9 cellular contexts compared by ENCODE assay signal in genomic region chr6:157879873-157880254, GRCh38. TPM values are rescaled to one million over a fixed set of nuclear protein-coding genes. Genes with fewer than 3 reads are reported as not detected.
DNase-seq lines count a peak whose midpoint lies in the region; ATAC-seq and TF ChIP-seq lines count a peak whose summit lies in the region.
"Had no signal": no experiment of that assay in that cellular context is flagged by ENCODE, and none has a peak within 500 bp of the region (broad histone marks: within the 10 kb centered on the region; RNA-seq: fewer than 3 reads in every experiment).

No MANE protein-coding gene starts in this region.

- H3K36me3 Mint-ChIP-seq in activated T-cell treated with anti-CD3 and anti-CD28 coated beads, Interleukin-2, amount 50 U/mL, for 24 hours (ENCODE audit: low read depth): peaks cover 95% of the 10 kb centered on the region
- H3K36me3 Mint-ChIP-seq in T-cell: peaks cover 60% of the 10 kb centered on the region

- POLR2A ChIA-PET in T-cell (lab: Charles Lee): interaction anchor here in 1 of 2 donors (0.8 kb wide), 1 partner anchor 10 kb away, joined by 4 read pairs; no protein-coding TSS in a partner anchor

- H3K9me3 ChIP-seq in adrenal gland (replicated peaks in 1 of 3): no peaks in the 10 kb centered on the region

- CTCF ChIA-PET in T-cell (lab: Charles Lee): interaction anchor here in 1 of 2 donors (0.6 kb wide), 1 partner anchor 81 kb away, joined by 3 read pairs; no protein-coding TSS in a partner anchor

- H3K4me1 Mint-ChIP-seq in activated T-cell treated with anti-CD3 and anti-CD28 coated beads, Interleukin-2, amount 50 U/mL, for 24 hours (ENCODE audit: low read depth): peaks cover 79% of the 10 kb centered on the region
- peaks cover 68 to 76% (median 71%) of the 10 kb centered on the region in 3 donors for H3K4me1 Mint-ChIP-seq in T-cell

- H3K9me3 Mint-ChIP-seq in activated T-cell treated with anti-CD3 and anti-CD28 coated beads, Interleukin-2, amount 50 U/mL, for 24 hours: peaks cover 3% of the 10 kb centered on the region
- H3K9me3 Mint-ChIP-seq in T-cell: no peaks in the 10 kb centered on the region

- H3K27ac ChIP-seq in adrenal gland: no peak overlapping the region

- no peak overlapping the region for H3K4me3 Mint-ChIP-seq in activated T-cell treated with anti-CD3 and anti-CD28 coated beads, Interleukin-2, amount 50 U/mL, for 24 hours
- no peak overlapping the region for H3K4me3 Mint-ChIP-seq in T-cell

- peaks cover 0 to 28% of the 10 kb centered on the region in 2 donors for H3K36me3 ChIP-seq in adrenal gland (replicated peaks in 1 of 2)

- 90 to 99% (median 95%) methylated on average over 2 of the region's 2 CpGs for WGBS in adrenal gland, 4 donors

- intact Hi-C loops in sciatic nerve (cut with DNase I) (no loop called here), adrenal gland (cut with DNase I) (loop anchor here in 1 of 2 donors (10.0 kb wide), 1 partner anchor 55 kb away; the partner anchor contains the start of gene SNX9)

- no peaks in the 10 kb centered on the region for H3K27me3 Mint-ChIP-seq in activated T-cell treated with anti-CD3 and anti-CD28 coated beads, Interleukin-2, amount 50 U/mL, for 24 hours
- no peaks in the 10 kb centered on the region for H3K27me3 Mint-ChIP-seq in T-cell

- no peak for TF ChIP-seq POLR2A in adrenal gland (IDR thresholded peaks at IDR 0.05)

- H3K27me3 ChIP-seq in adrenal gland: no peaks in the 10 kb centered on the region

- peak; percentile 40 for ATAC-seq in HG02885 (IDR thresholded peaks at IDR 0.05; ENCODE audit: poor library complexity, unreplicated experiment)
- ATAC-seq in T-cell (replicated peaks in 1 of 4): no peak
- peak; percentile 52 for ATAC-seq in sciatic nerve
- no peak for ATAC-seq in esophagus mucosa

- no peak for TF ChIP-seq CTCF in adrenal gland (IDR thresholded peaks at IDR 0.05)

- peak overlapping the region; percentile 8 for H3K27ac Mint-ChIP-seq in activated T-cell treated with anti-CD3 and anti-CD28 coated beads, Interleukin-2, amount 50 U/mL, for 24 hours
- peak overlapping the region; percentile 13 to 24 for H3K27ac Mint-ChIP-seq in T-cell

- no peak overlapping the region for H3K4me3 ChIP-seq in adrenal gland

- no peaks in the 10 kb centered on the region for H3K4me1 ChIP-seq in adrenal gland (replicated peaks in 1 of 2)

- DNase-seq in activated T-cell treated with anti-CD3 and anti-CD28 coated beads, Interleukin-2, amount 50 U/mL, for 24 hours: no peak
- DNase-seq in activated T-cell treated with anti-CD3 and anti-CD28 coated beads for 4 hours: no peak
- DNase-seq in T-cell: no peak
- no peak for DNase-seq in sciatic nerve (ENCODE audit: low spot score)
- DNase-seq in UCSD-AML1 (lab: John Stamatoyannopoulos, UW; ENCODE audit: unreplicated experiment): no peak
- DNase-seq in adrenal gland: no peak
- DNase-seq: foreskin fibroblast had no signal

RNA-seq across cellular contexts. Expression of gene SNX9, which starts 56.8 kb away (rescaled TPM):
- total RNA-seq in T-cell: 10 to 100 TPM; 20.5 to 25.9 (median 23.7) TPM
- 78.1 TPM for total RNA-seq in sciatic nerve
- 19.3 TPM for total RNA-seq in esophagus mucosa
- total RNA-seq in adrenal gland: 10 to 100 TPM; 42.2 to 59.6 (median 52.3) TPM
- polyA plus RNA-seq in adrenal gland: 10 to 100 TPM; 27.7 to 49.9 (median 38.1) TPM

Comparison
In these comparisons a context has a peak if more than half of its experiments do, and no peak if none do; other contexts are left out.
1. ATAC-seq: peak in HG02885 (single experiment) and sciatic nerve (single experiment); none in T-cell (0 of 4) and esophagus mucosa (single experiment).